9 cellular contexts compared by ENCODE assay signal in the genomic region with DNA sequence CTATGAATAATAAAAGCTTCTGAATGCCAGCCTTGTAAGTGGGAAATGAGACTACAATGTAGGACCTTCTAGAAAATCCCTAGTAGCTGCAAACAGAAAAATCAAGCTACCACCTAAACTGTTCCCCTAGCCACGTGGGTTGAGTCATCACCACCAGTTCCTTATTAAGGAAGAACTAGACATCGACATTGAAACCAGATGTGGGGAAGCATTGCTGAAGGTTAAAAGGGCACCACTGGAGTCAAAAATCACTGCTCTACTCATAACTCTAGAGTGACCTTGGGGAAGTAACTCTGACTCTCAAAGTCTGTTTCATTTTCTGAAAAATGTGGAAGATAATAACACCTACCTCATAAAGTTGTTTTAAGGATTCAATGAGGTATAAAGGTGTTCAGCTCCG. TPM values are rescaled to one million over a fixed set of nuclear protein-coding genes. Genes with fewer than 3 reads are reported as not detected.
DNase-seq lines count a peak whose midpoint lies in the region; ATAC-seq and TF ChIP-seq lines count a peak whose summit lies in the region.
"Had no signal": no experiment of that assay in that cellular context is flagged by ENCODE, and none has a peak within 500 bp of the region (broad histone marks: within the 10 kb centered on the region; RNA-seq: fewer than 3 reads in every experiment).

No MANE protein-coding gene starts in this region.

- no peaks in the 10 kb centered on the region for H3K9me3 Mint-ChIP-seq in MCF 10A (ENCODE audit: unreplicated experiment)
- H3K9me3 Mint-ChIP-seq in Calu3 (ENCODE audit: low read depth, unreplicated experiment) = no peaks in the 10 kb centered on the region

- H3K27me3 Mint-ChIP-seq in MCF 10A (ENCODE audit: insufficient read depth, unreplicated experiment) (no peaks in the 10 kb centered on the region), Calu3 (ENCODE audit: unreplicated experiment) (no peaks in the 10 kb centered on the region)

- BruUV-seq in MCF 10A (replicated peaks; lab: Mats Ljungman, UMichigan) = no TSS peak
- no TSS peak for BruUV-seq in Calu3 (replicated peaks; lab: Mats Ljungman, UMichigan)

- TF ChIP-seq POLR2A in breast epithelium (IDR thresholded peaks at IDR 0.05) = no peak
- no peak for TF ChIP-seq POLR2A in uterus (IDR thresholded peaks at IDR 0.05)

- CTCF ChIA-PET in MCF 10A (lab: Yijun Ruan, JAX) (interaction anchor here (0.6 to 1.4 kb wide), 4 partner anchors 9 to 1151 kb away, joined by 3 to 9 read pairs (median 4); a partner anchor contains a TSS), Calu3 (lab: Charles Lee) (no interaction called here)

- TF ChIP-seq CTCF in MCF 10A (IDR thresholded peaks at IDR 0.05; ENCODE audit: unreplicated experiment) = no peak
- TF ChIP-seq CTCF in breast epithelium (IDR thresholded peaks at IDR 0.05) = no peak
- no peak for TF ChIP-seq CTCF in uterus (IDR thresholded peaks at IDR 0.05)
- TF ChIP-seq CTCF in Calu3 (IDR thresholded peaks at IDR 0.05; ENCODE audit: unreplicated experiment) = no peak
- TF ChIP-seq CTCF in GM13977 (IDR thresholded peaks at IDR 0.05; ENCODE audit: extremely low read depth, insufficient read depth, missing control alignments) = no peak

- no peaks in the 10 kb centered on the region for H3K9me3 ChIP-seq in breast epithelium
- no peaks in the 10 kb centered on the region for H3K9me3 ChIP-seq in uterus

- POLR2A ChIA-PET in MCF 10A (lab: Yijun Ruan, JAX) = interaction anchor here (1.1 to 2.7 kb wide), 3 partner anchors 9 to 37 kb away, joined by 3 to 11 read pairs (median 10); a partner anchor contains a TSS

- H3K36me3 ChIP-seq in breast epithelium (no peaks in the 10 kb centered on the region), uterus (no peaks in the 10 kb centered on the region)

- intact Hi-C loops in MCF 10A (cut with micrococcal nuclease) (no loop called here), breast epithelium (cut with DNase I; ENCODE audit: low total_unique reads) (no loop called here), uterus (cut with DNase I; ENCODE audit: low total_unique reads) (no loop called here), Calu3 (cut with micrococcal nuclease; ENCODE audit: unreplicated experiment) (no loop called here)

- H3K36me3 Mint-ChIP-seq in MCF 10A (ENCODE audit: insufficient read depth, unreplicated experiment) (peaks cover 7% of the 10 kb centered on the region), Calu3 (ENCODE audit: insufficient read depth, unreplicated experiment) (no peaks in the 10 kb centered on the region)
- H3K36me3 Mint-ChIP-seq: CD4-positive, CD25-positive, alpha-beta regulatory T cell had no signal

- no peak overlapping the region for H3K4me3 ChIP-seq in breast epithelium
- no peak overlapping the region for H3K4me3 ChIP-seq in uterus

- H3K27me3 ChIP-seq in breast epithelium (no peaks in the 10 kb centered on the region), uterus (no peaks in the 10 kb centered on the region)

- H3K27ac Mint-ChIP-seq in MCF 10A (ENCODE audit: low read depth, unreplicated experiment) (peak overlapping the region; percentile 61), Calu3 (ENCODE audit: unreplicated experiment) (no peak overlapping the region)

- peak overlapping the region in 1 of 2 donors; percentile 16 for H3K27ac ChIP-seq in breast epithelium
- peak overlapping the region; percentile 53 to 54 for H3K27ac ChIP-seq in uterus

- H3K4me1 Mint-ChIP-seq in MCF 10A (ENCODE audit: insufficient read depth, unreplicated experiment) (peaks cover 20% of the 10 kb centered on the region), Calu3 (ENCODE audit: low read depth, unreplicated experiment) (peaks cover 14% of the 10 kb centered on the region)
- H3K4me1 Mint-ChIP-seq: CD4-positive, CD25-positive, alpha-beta regulatory T cell had no signal

- ATAC-seq in HG03095 (IDR thresholded peaks at IDR 0.05; ENCODE audit: unreplicated experiment) = peak; percentile 68

- DNase-seq in MCF 10A (ENCODE audit: unreplicated experiment) = peak; percentile 12
- no peak for DNase-seq in breast epithelium (ENCODE audit: low spot score in 2 of 2)
- peak; percentile 36 for DNase-seq in amniotic stem cell (lab: John Stamatoyannopoulos, UW)
- DNase-seq in uterus = peak in 1 of 2 donors; percentile 53
- DNase-seq in activated T-cell treated with anti-CD3 and anti-CD28 coated beads, Interleukin-2, amount 50 U/mL, for 48 hours = no peak
- DNase-seq in Calu3 = no peak
- no peak for DNase-seq in GM13977 (ENCODE audit: low spot score)
- DNase-seq: CD4-positive, CD25-positive, alpha-beta regulatory T cell had no signal

- H3K4me1 ChIP-seq in breast epithelium = no peaks in the 10 kb centered on the region
- no peaks in the 10 kb centered on the region for H3K4me1 ChIP-seq in uterus

- in situ Hi-C loops in GM13977 (cut with MboI; ENCODE audit: low pct_unique_long_range_greater_than_20kb, low sequenced_read_pairs, unreplicated experiment) = no loop called here

- H3K4me3 Mint-ChIP-seq in MCF 10A (ENCODE audit: unreplicated experiment) (no peak overlapping the region), Calu3 (ENCODE audit: low read depth, unreplicated experiment) (no peak overlapping the region)

RNA-seq across cellular contexts. Expression of a gene that starts 9.4 kb away (rescaled TPM):
- 217 and 228 TPM in 2 replicates for total RNA-seq in MCF 10A (2022)
- total RNA-seq in breast epithelium = 100 to 1,000 TPM; 120 to 200 (median 146) TPM
- 100 to 1,000 TPM in 3 of 4 donors, 10 to 100 TPM in 1; 18.7 to 177 (median 142) TPM for total RNA-seq in uterus
- 118 and 123 TPM in 2 replicates for total RNA-seq in Calu3 (2022)

RNA-seq across cellular contexts. Expression of a gene that starts 38.2 kb away (rescaled TPM):
- total RNA-seq in MCF 10A (2022) (53.3 and 65.0 TPM in 2 replicates), breast epithelium (10 to 100 TPM; 43.3 to 82.5 (median 64.6) TPM), uterus (100 to 1,000 TPM in 1 of 4 donors, 10 to 100 TPM in 3; 39.5 to 169 (median 45.7) TPM), Calu3 (2022) (39.2 and 43.0 TPM in 2 replicates)

RNA-seq across cellular contexts. Expression of a gene that starts 53.7 kb away (rescaled TPM):
- total RNA-seq in MCF 10A (2022) (66.4 and 66.5 TPM in 2 replicates), breast epithelium (1 to 10 TPM; 2.0 to 4.3 (median 2.9) TPM), uterus (10 to 100 TPM in 1 of 4 donors, 1 to 10 TPM in 2, not detected in 1; 1.3 to 24.3 (median 4.4) TPM), Calu3 (2022) (41.1 and 50.3 TPM in 2 replicates)

RNA-seq across cellular contexts. Expression of a gene that starts 59.2 kb away (rescaled TPM):
- total RNA-seq in MCF 10A (2022) = 17.5 and 22.3 TPM in 2 replicates
- total RNA-seq in breast epithelium = 10 to 100 TPM; 21.0 to 25.5 (median 23.6) TPM
- total RNA-seq in uterus = 10 to 100 TPM; 32.1 to 50.2 (median 33.7) TPM
- total RNA-seq in Calu3 (2022) = 8.6 and 12.4 TPM in 2 replicates

Comparison
In these comparisons a context has a peak if more than half of its experiments do, and no peak if none do; other contexts are left out.
1. DNase-seq: peak in MCF 10A (single experiment) and amniotic stem cell (single experiment); none in breast epithelium (0 of 2), activated T-cell treated with anti-CD3 and anti-CD28 coated beads, Interleukin-2, amount 50 U/mL, for 48 hours (0 of 2), Calu3 (single experiment) and GM13977 (single experiment).